Comparison of ENCODE assay signal across 8 cellular contexts in the genomic region with DNA sequence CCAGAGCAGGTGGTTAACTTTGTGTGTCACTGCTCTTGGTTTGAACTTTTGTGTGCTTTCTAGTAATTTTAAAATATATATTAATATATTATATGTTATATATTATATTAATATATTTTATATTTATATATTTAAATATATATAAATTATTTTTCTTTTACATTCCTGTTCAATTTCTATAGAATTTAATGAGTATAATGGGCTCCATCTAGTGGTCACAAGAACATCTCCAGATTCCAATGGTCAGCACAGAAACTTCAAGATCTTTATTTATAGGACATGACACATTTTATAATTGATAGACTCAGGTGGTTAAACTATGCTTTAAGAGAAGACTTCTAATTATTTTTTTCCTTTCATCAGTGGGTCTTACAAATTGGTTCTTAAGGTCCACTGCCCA. TPM values are rescaled to one million over a fixed set of nuclear protein-coding genes. Genes with fewer than 3 reads are reported as not detected.
DNase-seq lines count a peak whose midpoint lies in the region; TF ChIP-seq lines count a peak whose summit lies in the region.

No MANE protein-coding gene starts in this region.

- peak; percentile 53 for TF ChIP-seq CTCF in BE2C (IDR thresholded peaks at IDR 0.05; ENCODE audit: low read depth, low read length)
- TF ChIP-seq CTCF in adrenal gland (IDR thresholded peaks at IDR 0.05) = peak in 5 of 6 experiments; percentile 21 to 50 (median 40)
- TF ChIP-seq CTCF in suprapubic skin (IDR thresholded peaks at IDR 0.05) = peak in 1 of 2 donors; percentile 33

- H3K9me3 ChIP-seq in BE2C = no peaks in the 10 kb centered on the region
- no peaks in the 10 kb centered on the region for H3K9me3 ChIP-seq in adrenal gland (replicated peaks in 1 of 3)
- H3K9me3 ChIP-seq in suprapubic skin = no peaks in the 10 kb centered on the region

- DNase-seq in BE2C = no peak
- peak; percentile 19 for DNase-seq in KBM-7
- no peak for DNase-seq in adrenal gland
- peak; percentile 24 for DNase-seq in left kidney (ENCODE audit: low read depth, low spot score)
- no peak for DNase-seq in mucosa of gallbladder (ENCODE audit: low spot score)
- no peak for DNase-seq in suprapubic skin (ENCODE audit: low spot score in 2 of 2)
- DNase-seq in activated CD4-positive, CD25-positive, alpha-beta regulatory T cell (lab: John Stamatoyannopoulos, UW) = no peak
- no peak for DNase-seq in activated naive CD4-positive, alpha-beta T cell (lab: John Stamatoyannopoulos, UW)

- in situ Hi-C loops in KBM-7 (cut with MboI; ENCODE audit: low pct_unique_long_range_greater_than_20kb, low sequenced_read_pairs) = no loop called here

- TF ChIP-seq POLR2A in adrenal gland (IDR thresholded peaks at IDR 0.05) = no peak
- TF ChIP-seq POLR2A in suprapubic skin (IDR thresholded peaks at IDR 0.05) = no peak

- H3K36me3 ChIP-seq in BE2C (no peaks in the 10 kb centered on the region), adrenal gland (replicated peaks in 1 of 2) (no peaks in the 10 kb centered on the region), suprapubic skin (no peaks in the 10 kb centered on the region)

- intact Hi-C loops in adrenal gland (cut with DNase I) = loop anchor here (5.0 kb wide), 1 partner anchor 269 kb away; no protein-coding TSS in a partner anchor

- H3K27me3 ChIP-seq in BE2C (peaks cover 3% of the 10 kb centered on the region; the same call in 1 of the 2 replicates), adrenal gland (no peaks in the 10 kb centered on the region), suprapubic skin (peaks cover 13% of the 10 kb centered on the region)

- no peak overlapping the region for H3K4me3 ChIP-seq in BE2C (ENCODE audit: low read depth, low read length)
- no peak overlapping the region for H3K4me3 ChIP-seq in adrenal gland
- H3K4me3 ChIP-seq in suprapubic skin = no peak overlapping the region

- H3K27ac ChIP-seq in adrenal gland (no peak overlapping the region), suprapubic skin (no peak overlapping the region)

- H3K4me1 ChIP-seq in BE2C (no peaks in the 10 kb centered on the region), adrenal gland (replicated peaks in 1 of 2) (no peaks in the 10 kb centered on the region), suprapubic skin (no peaks in the 10 kb centered on the region)

- no peak for TF ChIP-seq EP300 in suprapubic skin (IDR thresholded peaks at IDR 0.05)

RNA-seq across cellular contexts. Expression of a gene that starts 39.1 kb away (rescaled TPM):
- not detected for polyA plus RNA-seq in BE2C (2012; ENCODE audit: insufficient read depth, insufficient read length, low read depth)
- total RNA-seq in adrenal gland (1 to 10 TPM in 3 of 8 donors, under 1 TPM in 5; 0.36 to 1.4 (median 0.88) TPM), mucosa of gallbladder (0.86 TPM), suprapubic skin (1 to 10 TPM; 1.6 to 4.4 (median 3.4) TPM)
- 1 to 10 TPM in 2 of 3 donors, under 1 TPM in 1; 0.09 to 4.4 (median 2.4) TPM for polyA plus RNA-seq in adrenal gland

Comparison
In these comparisons a context has a peak if more than half of its experiments do, and no peak if none do; other contexts are left out.
1. DNase-seq: peak in KBM-7 (single experiment) and left kidney (single experiment); none in BE2C (single experiment), adrenal gland (0 of 7), mucosa of gallbladder (single experiment), suprapubic skin (0 of 2), activated CD4-positive, CD25-positive, alpha-beta regulatory T cell (0 of 4) and activated naive CD4-positive, alpha-beta T cell (0 of 4).